Comparison of ENCODE assay signal across 9 cellular contexts in genomic region chr13:91020635-91021034, GRCh38.
"Had no signal": no experiment of that assay in that cellular context is flagged by ENCODE, and none has a peak within 500 bp of the region (broad histone marks: within the 10 kb centered on the region; RNA-seq: fewer than 3 reads in every experiment).

No MANE protein-coding gene starts in this region.

- FAIRE-seq: HepG2 had no signal

- ATAC-seq: HepG2 had no signal

- H2AFZ ChIP-seq: GM23248 had no signal

- H3K9ac ChIP-seq: GM23248 had no signal

- H3K27ac ChIP-seq: GM23248, HL-60 had no signal

- H3K4me3 ChIP-seq: GM23248 had no signal

- DNase-seq: GM23248, GOT3, H9, HCEC 1CT, HFFc6, Kasumi-1, KG1 had no signal
